11 cellular contexts compared by ENCODE assay signal in genomic region chr21:33198346-33199135, GRCh38. TPM values are rescaled to one million over a fixed set of nuclear protein-coding genes. Genes with fewer than 3 reads are reported as not detected.
DNase-seq lines count a peak whose midpoint lies in the region; ATAC-seq and TF ChIP-seq lines count a peak whose summit lies in the region.
"Had no signal": no experiment of that assay in that cellular context is flagged by ENCODE, and none has a peak within 500 bp of the region (broad histone marks: within the 10 kb centered on the region; RNA-seq: fewer than 3 reads in every experiment).

No MANE protein-coding gene starts in this region.

- H3K27me3 Mint-ChIP-seq in osteocyte (ENCODE audit: unreplicated experiment): peaks cover 21% of the 10 kb centered on the region
- H3K27me3 Mint-ChIP-seq: IgD-negative memory B cell had no signal

- no peaks in the 10 kb centered on the region for H3K36me3 Mint-ChIP-seq in osteocyte (ENCODE audit: unreplicated experiment)
- H3K36me3 Mint-ChIP-seq: IgD-negative memory B cell had no signal

- H3K36me3 ChIP-seq in BLaER1 treated with 17β-estradiol and CSF1 and Interleukin-3, amounts not matched to agents 10 nM and 100 nM: no peaks in the 10 kb centered on the region

- H3K4me2 ChIP-seq in BLaER1 treated with 17β-estradiol and CSF1 and Interleukin-3, amounts not matched to agents 10 nM and 100 nM: peak overlapping the region; percentile 10 to 87 (median 62); a peak in 21 of 22 replicates

- H3K4me3 ChIP-seq in BLaER1 treated with 17β-estradiol and CSF1 and Interleukin-3, amounts not matched to agents 10 nM and 100 nM: no peak overlapping the region
- no peak overlapping the region for H3K4me3 ChIP-seq in fibroblast of mammary gland (ENCODE audit: control insufficient read depth, low read depth, low read length)

- TF ChIP-seq CTCF in fibroblast of mammary gland (conservative IDR thresholded peaks at IDR 0.05; ENCODE audit: control insufficient read depth, insufficient read depth, low read depth, low read length): no peak
- TF ChIP-seq CTCF in osteocyte (IDR thresholded peaks at IDR 0.05): no peak

- no peak overlapping the region for H3K4me3 Mint-ChIP-seq in osteocyte (ENCODE audit: unreplicated experiment)
- H3K4me3 Mint-ChIP-seq: IgD-negative memory B cell had no signal

- no peak overlapping the region for H3K27ac Mint-ChIP-seq in osteocyte (ENCODE audit: unreplicated experiment)
- H3K27ac Mint-ChIP-seq: IgD-negative memory B cell had no signal

- H3K27ac ChIP-seq in BLaER1 treated with 17β-estradiol and CSF1 and Interleukin-3, amounts not matched to agents 10 nM and 100 nM: peak overlapping the region in 10 of 11 experiments; percentile 31 to 92 (median 78); a peak in 19 of 22 replicates

- H3K9ac ChIP-seq in BLaER1 treated with 17β-estradiol and CSF1 and Interleukin-3, amounts not matched to agents 10 nM and 100 nM: peak overlapping the region in 10 of 11 experiments; percentile 37 to 84 (median 64); a peak in 19 of 22 replicates

- H4K20me1 ChIP-seq in BLaER1 treated with 17β-estradiol and CSF1 and Interleukin-3, amounts not matched to agents 10 nM and 100 nM: no peaks in the 10 kb centered on the region

- H3K4me1 ChIP-seq in BLaER1 treated with 17β-estradiol and CSF1 and Interleukin-3, amounts not matched to agents 10 nM and 100 nM: peaks cover 20 to 71% (median 61%) of the 10 kb centered on the region in 10 experiments

- no peaks in the 10 kb centered on the region for H3K9me3 Mint-ChIP-seq in osteocyte (ENCODE audit: unreplicated experiment)
- H3K9me3 Mint-ChIP-seq: IgD-negative memory B cell had no signal

- H3K9me3 ChIP-seq in BLaER1 treated with 17β-estradiol and CSF1 and Interleukin-3, amounts not matched to agents 10 nM and 100 nM (replicated peaks in 1 of 11): no peaks in the 10 kb centered on the region

- peaks cover 14% of the 10 kb centered on the region for H3K4me1 Mint-ChIP-seq in osteocyte (ENCODE audit: unreplicated experiment)

- H3K27me3 ChIP-seq in BLaER1 treated with 17β-estradiol and CSF1 and Interleukin-3, amounts not matched to agents 10 nM and 100 nM: no peaks in the 10 kb centered on the region

- ATAC-seq in GM21367 (IDR thresholded peaks at IDR 0.05; ENCODE audit: unreplicated experiment) (no peak), GM19324 (IDR thresholded peaks at IDR 0.05; ENCODE audit: low FRiP score, unreplicated experiment) (no peak), GM18511 (IDR thresholded peaks at IDR 0.05; ENCODE audit: unreplicated experiment) (no peak)

- DNase-seq in NOMO-1 treated with dmso at 0.1 percent for 144 hours (lab: John Stamatoyannopoulos, UW; ENCODE audit: unreplicated experiment): peak; percentile 83
- peak; percentile 37 for DNase-seq in fibroblast of mammary gland (ENCODE audit: low read depth)
- DNase-seq in osteocyte (ENCODE audit: extremely low spot score, unreplicated experiment): peak; percentile 11
- no peak for DNase-seq in NCI-H2081 (lab: John Stamatoyannopoulos, UW)
- DNase-seq: activated T-cell treated with anti-CD3 and anti-CD28 coated beads, Interleukin-2, amount 50 U/mL, for 1 hour; COR-L47 had no signal

RNA-seq across cellular contexts. Expression of gene IFNAR2, which starts 31.2 kb away (rescaled TPM):
- total RNA-seq in osteocyte: 15.9 and 17.9 TPM in 2 replicates

Comparison
In these comparisons a context has a peak if more than half of its experiments do, and no peak if none do; other contexts are left out.
1. DNase-seq: peak in NOMO-1 treated with dmso at 0.1 percent for 144 hours (single experiment), fibroblast of mammary gland (single experiment) and osteocyte (single experiment); none in NCI-H2081 (0 of 2).